8 cellular contexts compared by ENCODE assay signal in genomic region chr5:93585054-93585751, GRCh38.
DNase-seq lines count a peak whose midpoint lies in the region; ATAC-seq and TF ChIP-seq lines count a peak whose summit lies in the region.

No MANE protein-coding gene starts in this region.

- no peak overlapping the region for H3K27ac ChIP-seq in DOHH2 (ENCODE audit: low read depth, low read length)

- H3K9me2 ChIP-seq in DOHH2 (replicated peaks; ENCODE audit: control insufficient read depth, low read length) = no peaks in the 10 kb centered on the region

- H3K9me3 ChIP-seq in DOHH2 (ENCODE audit: control insufficient read depth, insufficient read depth, low read length) = no peaks in the 10 kb centered on the region

- H3K36me3 ChIP-seq in DOHH2 (ENCODE audit: control insufficient read depth, low read length) = no peaks in the 10 kb centered on the region

- ATAC-seq in central memory CD8-positive, alpha-beta T cell (replicated peaks; ENCODE audit: extremely low read depth, poor library complexity, severe bottlenecking) = no peak
- ATAC-seq in memory B cell (ENCODE audit: low read depth) (no peak), GM18867 (IDR thresholded peaks at IDR 0.05; ENCODE audit: unreplicated experiment) (no peak), HG03439 (IDR thresholded peaks at IDR 0.05; ENCODE audit: unreplicated experiment) (no peak), GM21526 (IDR thresholded peaks at IDR 0.05; ENCODE audit: low FRiP score, unreplicated experiment) (no peak), GM21360 (IDR thresholded peaks at IDR 0.05; ENCODE audit: unreplicated experiment) (no peak)

- DNase-seq in LoVo (ENCODE audit: low spot score) (peak; percentile 52), memory B cell (ENCODE audit: low spot score in 2 of 2) (no peak)
- DNase-seq in central memory CD8-positive, alpha-beta T cell (ENCODE audit: low spot score in 2 of 2) = no peak

- no peaks in the 10 kb centered on the region for H4K20me1 ChIP-seq in DOHH2 (ENCODE audit: control insufficient read depth, insufficient read depth, low read depth, low read length)

- H3K27me3 ChIP-seq in DOHH2 (ENCODE audit: control insufficient read depth, low read length) = peaks cover 52% of the 10 kb centered on the region

- TF ChIP-seq CTCF in DOHH2 (IDR thresholded peaks at IDR 0.05; ENCODE audit: low read depth, low read length, poor library complexity, severe bottlenecking) = no peak

- no peaks in the 10 kb centered on the region for H3K9me3 Mint-ChIP-seq in central memory CD8-positive, alpha-beta T cell
- H3K9me3 Mint-ChIP-seq in memory B cell = peaks cover 2% of the 10 kb centered on the region

- H3K4me1 ChIP-seq in DOHH2 (ENCODE audit: control insufficient read depth, low read length) = peaks cover 24% of the 10 kb centered on the region

- peaks cover 15% of the 10 kb centered on the region for H3K27me3 Mint-ChIP-seq in central memory CD8-positive, alpha-beta T cell
- peaks cover 23% of the 10 kb centered on the region for H3K27me3 Mint-ChIP-seq in memory B cell

- H3K27ac Mint-ChIP-seq in central memory CD8-positive, alpha-beta T cell (ENCODE audit: low read depth) = peak overlapping the region; percentile 13
- H3K27ac Mint-ChIP-seq in memory B cell = peak overlapping the region; percentile 41

- peak overlapping the region; percentile 66 for H3K4me3 Mint-ChIP-seq in central memory CD8-positive, alpha-beta T cell
- peak overlapping the region; percentile 74 for H3K4me3 Mint-ChIP-seq in memory B cell

- no peaks in the 10 kb centered on the region for H3K79me2 ChIP-seq in DOHH2 (ENCODE audit: control insufficient read depth, low read length)

- peaks cover 9% of the 10 kb centered on the region for H3K36me3 Mint-ChIP-seq in central memory CD8-positive, alpha-beta T cell (ENCODE audit: insufficient read depth)
- H3K36me3 Mint-ChIP-seq in memory B cell = peaks cover 1% of the 10 kb centered on the region

- H3K4me2 ChIP-seq in DOHH2 (ENCODE audit: low read length) = peak overlapping the region; percentile 31; the same call in 1 of the 2 replicates

- H3K4me1 Mint-ChIP-seq in central memory CD8-positive, alpha-beta T cell = peaks cover 25% of the 10 kb centered on the region
- peaks cover 13% of the 10 kb centered on the region for H3K4me1 Mint-ChIP-seq in memory B cell

- no peak overlapping the region; the same call in 1 of the 2 replicates for H3K4me3 ChIP-seq in DOHH2 (ENCODE audit: low read length)

- no peaks in the 10 kb centered on the region for H3F3A ChIP-seq in DOHH2 (ENCODE audit: control insufficient read depth, insufficient read depth)
